In the genomic region with DNA sequence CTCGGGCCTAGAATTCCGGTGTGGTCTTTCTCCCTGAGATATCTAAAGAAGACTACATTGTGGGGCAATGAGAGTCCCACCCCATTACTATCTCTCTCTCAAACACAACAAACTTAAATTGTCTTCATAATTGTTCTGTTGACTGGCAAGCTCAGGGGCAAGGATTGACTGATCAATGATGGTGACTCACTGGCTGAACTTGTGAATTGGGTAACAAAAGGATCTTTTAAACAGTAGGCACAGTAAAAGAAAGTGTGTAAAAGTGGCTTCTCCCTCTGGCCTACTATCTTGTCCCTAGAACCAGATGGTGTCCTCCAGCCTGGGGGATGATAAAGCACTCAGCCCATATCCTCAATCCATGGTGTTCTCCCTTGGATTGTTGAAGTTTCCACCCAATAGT, we compare ENCODE assay signal across 32 cellular contexts.
"Had no signal": no experiment of that assay in that cellular context is flagged by ENCODE, and none has a peak within 500 bp of the region (broad histone marks: within the 10 kb centered on the region; RNA-seq: fewer than 3 reads in every experiment).

No MANE protein-coding gene starts in this region.

- H3K4me3 ChIP-seq: adrenal gland, body of pancreas, breast epithelium had no signal

- H3K27ac ChIP-seq: adrenal gland, body of pancreas, brain microvascular endothelial cell, breast epithelium, VCaP had no signal

- H3K9me3 ChIP-seq: adrenal gland, body of pancreas, breast epithelium had no signal

- H3K36me3 ChIP-seq: adrenal gland, brain microvascular endothelial cell, breast epithelium had no signal

- H3K27me3 ChIP-seq: adrenal gland, body of pancreas, brain microvascular endothelial cell, breast epithelium had no signal

- FAIRE-seq: astrocyte, TTC549 had no signal

- H3K4me1 ChIP-seq: adrenal gland, body of pancreas, breast epithelium had no signal

- DNase-seq: activated B cell treated with CpG ODN at 0.5 μM for 24 hours; activated CD4-positive, alpha-beta memory T cell treated with anti-CD3 and anti-CD28 coated beads for 36 hours; activated CD4-positive, alpha-beta T cell treated with anti-CD3 and anti-CD28 coated beads for 4 hours; activated CD4-positive, alpha-beta T cell treated with anti-CD3 and anti-CD28 coated beads, Interleukin-2, amount 10 ng/mL, durations not matched to agents 24 days and 14 days; activated CD4-positive, alpha-beta T cell treated with anti-CD3 and anti-CD28 coated beads, Interleukin-2, amount 50 U/mL, for 1 hour; activated CD4-positive, alpha-beta T cell treated with anti-CD3 and anti-CD28 coated beads, Interleukin-2, amount 50 U/mL, for 4 hours; activated CD4-positive, CD25-positive, alpha-beta regulatory T cell treated with anti-CD3 and anti-CD28 coated beads, Interleukin-2, amount 50 U/mL, for 72 hours; activated CD8-positive, alpha-beta memory T cell treated with anti-CD3 and anti-CD28 coated beads, Interleukin-2, amount 50 U/mL, for 4 hours; activated CD8-positive, alpha-beta T cell treated with anti-CD3 and anti-CD28 coated beads for 36 hours; activated effector memory CD4-positive, alpha-beta T cell treated with anti-CD3 and anti-CD28 coated beads, Interleukin-2, amount 50 U/mL, for 16 hours; activated gamma-delta T cell treated with Interleukin-2 at 50 U/mL for 16 hours; activated naive CD4-positive, alpha-beta T cell; activated naive CD4-positive, alpha-beta T cell treated with anti-CD3 and anti-CD28 coated beads for 36 hours; activated naive CD4-positive, alpha-beta T cell treated with anti-CD3 and anti-CD28 coated beads, Interleukin-2, amount 50 U/mL, for 16 hours; activated naive CD8-positive, alpha-beta T cell treated with anti-CD3 and anti-CD28 coated beads for 36 hours; activated T-cell treated with anti-CD3 and anti-CD28 coated beads for 4 hours; activated T-cell treated with anti-CD3 and anti-CD28 coated beads, Interleukin-2, amount 50 U/mL, for 1 hour; activated T-cell treated with anti-CD3 and anti-CD28 coated beads, Interleukin-2, amount 50 U/mL, for 4 hours; activated T-cell treated with anti-CD3 and anti-CD28 coated beads, Interleukin-2, amount 50 U/mL, for 72 hours; adrenal gland; amniotic stem cell; aorta; body of pancreas; brain microvascular endothelial cell; central memory CD4-positive, alpha-beta T cell; T-helper 1 cell; T-helper 2 cell; T-helper 9 cell had no signal
